ENCODE assay signal across 12 cellular contexts in genomic region chr20:38168791-38169589, GRCh38. TPM values are rescaled to one million over a fixed set of nuclear protein-coding genes. Genes with fewer than 3 reads are reported as not detected.
DNase-seq lines count a peak whose midpoint lies in the region; ATAC-seq and TF ChIP-seq lines count a peak whose summit lies in the region.
"Had no signal": no experiment of that assay in that cellular context is flagged by ENCODE, and none has a peak within 500 bp of the region (broad histone marks: within the 10 kb centered on the region; RNA-seq: fewer than 3 reads in every experiment).

No MANE protein-coding gene starts in this region.

- H3K9ac ChIP-seq in SK-N-SH, result peak overlapping the region; percentile 36; the same call in 1 of the 2 replicates

- H3K36me3 Mint-ChIP-seq in type B pancreatic cell, result no peaks in the 10 kb centered on the region

- POLR2A ChIA-PET in SK-N-SH (lab: Yijun Ruan, JAX), result interaction anchor here (0.9 kb wide), 1 partner anchor 111 kb away, joined by 3 read pairs; no protein-coding TSS in a partner anchor

- H3K27ac ChIP-seq in SK-N-SH (ENCODE audit: low read depth in 2 of 2, low read length in 1 of 2), result peak overlapping the region; percentile 58 to 76; a peak in 3 of 4 replicates
- peak overlapping the region; percentile 86 to 88 for H3K27ac ChIP-seq in ascending aorta
- H3K27ac ChIP-seq in left lung, result peak overlapping the region; percentile 65 to 93
- H3K27ac ChIP-seq: 22Rv1 had no signal

- intact Hi-C loops in ascending aorta (cut with DNase I), result loop anchor here (1.0 kb wide), 1 partner anchor 17 kb away; no protein-coding TSS in a partner anchor
- intact Hi-C loops in left lung (cut with DNase I), result loop anchor here in 1 of 2 donors (5.0 kb wide), 1 partner anchor 97 kb away; no protein-coding TSS in a partner anchor

- peak overlapping the region; percentile 73 for H3K27ac Mint-ChIP-seq in type B pancreatic cell

- no peaks in the 10 kb centered on the region for H3K9me3 ChIP-seq in SK-N-SH
- H3K9me3 ChIP-seq in ascending aorta, result no peaks in the 10 kb centered on the region
- no peaks in the 10 kb centered on the region for H3K9me3 ChIP-seq in left lung

- DNase-seq in SK-N-SH, result no peak
- no peak for DNase-seq in ascending aorta (ENCODE audit: low spot score in 2 of 2)
- peak; percentile 78 to 90 for DNase-seq in left lung
- DNase-seq in type B pancreatic cell (ENCODE audit: extremely low spot score, unreplicated experiment), result no peak
- DNase-seq in GM13976 (ENCODE audit: low spot score), result no peak
- no peak for DNase-seq in DMS79 treated with DMSO at 0.1 percent for 48 hours (lab: John Stamatoyannopoulos, UW)
- DNase-seq: activated CD4-positive, alpha-beta T cell treated with anti-CD3 and anti-CD28 coated beads, Interleukin-2, amount 50 U/mL, for 4 hours; NCI-H69; retina had no signal

- no peaks in the 10 kb centered on the region for H3K27me3 ChIP-seq in SK-N-SH (ENCODE audit: insufficient read depth)
- no peaks in the 10 kb centered on the region for H3K27me3 ChIP-seq in ascending aorta
- no peaks in the 10 kb centered on the region for H3K27me3 ChIP-seq in left lung

- H3K4me1 Mint-ChIP-seq in type B pancreatic cell (ENCODE audit: unreplicated experiment), result peaks cover 42% of the 10 kb centered on the region

- TF ChIP-seq EP300 in SK-N-SH (IDR thresholded peaks at IDR 0.05; ENCODE audit: borderline replicate concordance in 1 of 2, low read depth in 1 of 2, low read length in 1 of 2), result no peak

- peaks cover 17% of the 10 kb centered on the region for H3K79me2 ChIP-seq in SK-N-SH (ENCODE audit: insufficient read depth)

- in situ Hi-C loops in GM13976 (cut with MboI; ENCODE audit: low sequenced_read_pairs, unreplicated experiment), result loop anchor here (10.0 kb wide), 1 partner anchor 104 kb away; no protein-coding TSS in a partner anchor

- 71% methylated on average over 8 of the region's 8 CpGs for WGBS in SK-N-SH (ENCODE audit: low lambda C conversion rate)

- H3K4me3 ChIP-seq in SK-N-SH (ENCODE audit: low read depth in 2 of 2, low read length in 1 of 2) (no peak overlapping the region), ascending aorta (no peak overlapping the region), left lung (no peak overlapping the region)

- no peak overlapping the region for H3K4me3 Mint-ChIP-seq in type B pancreatic cell

- no peak for TF ChIP-seq RAD21 in SK-N-SH (IDR thresholded peaks at IDR 0.05; ENCODE audit: low read length)

- no peak for TF ChIP-seq CTCF in SK-N-SH (IDR thresholded peaks at IDR 0.05)
- TF ChIP-seq CTCF in ascending aorta (IDR thresholded peaks at IDR 0.05), result no peak
- no peak for TF ChIP-seq CTCF in left lung (IDR thresholded peaks at IDR 0.05)
- no peak for TF ChIP-seq CTCF in type B pancreatic cell (conservative IDR thresholded peaks at IDR 0.05)
- TF ChIP-seq CTCF in GM13976 (IDR thresholded peaks at IDR 0.05; ENCODE audit: borderline replicate concordance, control extremely low read depth, extremely low read depth, insufficient read depth, missing control alignments), result no peak

- H3K27me3 Mint-ChIP-seq in type B pancreatic cell, result peaks cover 12% of the 10 kb centered on the region

- ATAC-seq in SK-N-SH treated with all-trans-retinoic acid at 6 μM for 48 hours (no peak), left lung (peak; percentile 32), HG03378 (IDR thresholded peaks at IDR 0.05; ENCODE audit: unreplicated experiment) (no peak)

- no peak overlapping the region for H2AFZ ChIP-seq in SK-N-SH (ENCODE audit: low read depth)

- H3K4me1 ChIP-seq in SK-N-SH (ENCODE audit: control insufficient read depth in 1 of 2, insufficient read depth in 2 of 2, low read depth in 1 of 2, low read length in 1 of 2) (peaks cover 40 to 41% of the 10 kb centered on the region in 2 experiments), ascending aorta (peaks cover 21 to 34% of the 10 kb centered on the region in 2 donors), left lung (peaks cover 11 to 57% of the 10 kb centered on the region in 2 donors)

- H3K4me2 ChIP-seq in SK-N-SH, result peak overlapping the region; percentile 18; the same call in 1 of the 2 replicates

- H3K36me3 ChIP-seq in SK-N-SH (replicated peaks in 1 of 2; ENCODE audit: control insufficient read depth in 1 of 2, insufficient read depth in 2 of 2, low read length in 1 of 2), result no peaks in the 10 kb centered on the region
- no peaks in the 10 kb centered on the region for H3K36me3 ChIP-seq in ascending aorta
- no peaks in the 10 kb centered on the region for H3K36me3 ChIP-seq in left lung

- H3K9me2 ChIP-seq in SK-N-SH, result no peaks in the 10 kb centered on the region

- no peaks in the 10 kb centered on the region for H4K20me1 ChIP-seq in SK-N-SH (ENCODE audit: insufficient read depth)

- CTCF ChIA-PET in SK-N-SH (lab: Yijun Ruan, JAX), result interaction anchor here (1.3 to 8.1 kb wide), 5 partner anchors 9 to 111 kb away, joined by 3 to 63 read pairs (median 20); no protein-coding TSS in a partner anchor

- no peaks in the 10 kb centered on the region for H3K9me3 Mint-ChIP-seq in type B pancreatic cell

- peaks cover 30% of the 10 kb centered on the region for H3F3A ChIP-seq in SK-N-SH (replicated peaks; ENCODE audit: insufficient read depth)

TF ChIP-seq in SK-N-SH, 30 proteins besides CTCF, POLR2A, EP300 and RAD21:
- TF ChIP-seq RCOR1 (IDR thresholded peaks at IDR 0.05; ENCODE audit: low read length) (no peak), USF1 (IDR thresholded peaks at IDR 0.05; ENCODE audit: borderline replicate concordance, low read depth) (no peak), GABPA (IDR thresholded peaks at IDR 0.05; ENCODE audit: low read depth) (no peak), IRF3 (IDR thresholded peaks at IDR 0.05; ENCODE audit: low read depth, low read length) (no peak)
TF ChIP-seq in SK-N-SH: peak in this region for 0.

TF ChIP-seq in SK-N-SH treated with all-trans-retinoic acid at 6 μM for 48 hours, 23 proteins besides CTCF, POLR2A, EP300 and RAD21:
- TF ChIP-seq PPARA (CRISPR knock-in tag; IDR thresholded peaks at IDR 0.05; ENCODE audit: borderline replicate concordance) (no peak), SNAI2 (CRISPR knock-in tag; IDR thresholded peaks at IDR 0.05) (no peak), TSHZ2 (CRISPR knock-in tag; IDR thresholded peaks at IDR 0.05) (no peak), RARB (CRISPR knock-in tag; IDR thresholded peaks at IDR 0.05) (no peak), ARNTL (CRISPR knock-in tag; IDR thresholded peaks at IDR 0.05; ENCODE audit: borderline replicate concordance, low read depth) (no peak), ZFP30 (CRISPR knock-in tag; IDR thresholded peaks at IDR 0.05) (no peak), ZC3H10 (CRISPR knock-in tag; IDR thresholded peaks at IDR 0.05) (no peak), ISL1 (CRISPR knock-in tag; IDR thresholded peaks at IDR 0.05) (no peak), TOX (CRISPR knock-in tag; IDR thresholded peaks at IDR 0.05; ENCODE audit: borderline replicate concordance) (no peak), TCF4 (CRISPR knock-in tag; IDR thresholded peaks at IDR 0.05; ENCODE audit: borderline replicate concordance) (no peak)

RNA-seq across cellular contexts. Expression of gene TGM2, which starts 3.9 kb away (rescaled TPM):
- polyA plus RNA-seq in SK-N-SH (2012; rRNA removed), result 548 and 676 TPM in 2 replicates
- 278 and 460 TPM in 2 replicates for polyA plus RNA-seq in SK-N-SH (2012; cell fraction: cytosol; rRNA removed)
- 675 and 717 TPM in 2 replicates for polyA plus RNA-seq in SK-N-SH (2012; cell fraction: nucleus; rRNA removed)
- 529 TPM for total RNA-seq in ascending aorta
- total RNA-seq in left lung, result 100 to 1,000 TPM; 174 to 391 TPM
- total RNA-seq in type B pancreatic cell (ENCODE audit: low replicate concordance), result 28.6 and 31.7 TPM in 2 replicates

Comparison
In these comparisons a context has a peak if more than half of its experiments do, and no peak if none do; other contexts are left out.
1. DNase-seq: peak in left lung (2 of 2); none in SK-N-SH (single experiment), ascending aorta (0 of 2), type B pancreatic cell (single experiment), GM13976 (single experiment) and DMS79 treated with DMSO at 0.1 percent for 48 hours (single experiment).
2. Peak in every context shown above with its lines, with median percentiles within 50 percentile points of each other: H3K27ac ChIP-seq.